Comparison of ENCODE assay signal across 8 cellular contexts in the genomic region with DNA sequence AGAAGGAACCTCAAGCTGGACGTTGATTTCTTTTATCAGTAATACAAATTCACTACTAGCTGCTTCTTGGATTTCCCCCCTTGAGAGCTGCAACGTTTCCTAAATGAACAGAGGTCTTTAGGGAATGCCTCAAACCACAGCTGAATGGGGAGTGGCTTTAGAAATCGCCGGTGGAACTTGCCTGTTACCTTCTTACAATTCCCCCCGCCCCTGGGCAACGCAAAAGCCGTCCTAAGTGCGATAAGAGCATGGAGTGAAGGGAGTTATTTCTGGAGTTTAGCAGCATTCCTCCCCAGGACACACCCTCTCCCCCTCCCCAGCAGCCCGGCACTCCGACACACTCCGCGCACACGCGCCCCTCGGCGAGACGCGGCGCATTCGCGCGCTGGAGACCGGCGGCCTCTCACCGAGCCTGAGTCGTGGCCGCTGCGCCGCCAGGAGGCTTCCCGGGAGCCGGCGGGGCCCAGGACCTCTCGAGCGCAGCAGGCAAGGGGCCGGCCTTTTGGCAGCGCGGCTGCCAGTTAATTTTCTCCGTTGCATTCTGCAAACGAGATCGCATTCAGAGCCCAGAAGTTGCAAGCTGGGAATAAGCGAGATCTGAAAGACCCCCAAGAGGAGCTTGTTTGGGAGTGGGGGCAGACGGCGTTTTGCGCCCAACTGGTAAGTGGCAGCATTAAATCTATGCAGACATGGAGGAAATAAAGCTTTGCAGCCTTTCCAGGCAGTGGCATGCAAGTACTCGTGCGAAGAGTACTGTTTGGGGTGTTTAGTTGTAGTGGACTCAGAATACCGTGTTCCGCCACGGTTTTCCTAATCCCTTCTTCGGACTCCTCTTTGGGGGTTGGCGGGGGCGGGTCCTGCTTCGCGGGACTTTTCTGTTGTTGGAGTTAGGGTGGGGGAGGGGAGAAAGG.
A peak's percentile ranks its signal among the peaks of the same experiment; 100 is the strongest.
DNase-seq lines count a peak whose midpoint lies in the region; ATAC-seq, FAIRE-seq and TF ChIP-seq lines count a peak whose summit lies in the region.

No MANE protein-coding gene starts in this region.

- no peaks in the 10 kb centered on the region for H3K9me3 Mint-ChIP-seq in effector memory CD8-positive, alpha-beta T cell

- CTCF ChIA-PET in A549 (lab: Yijun Ruan, JAX), result interaction anchor here (0.6 to 9.8 kb wide), 13 partner anchors 10 to 184 kb away, joined by 3 to 88 read pairs (median 4); no protein-coding TSS in a partner anchor
- CTCF ChIA-PET in PC-3 (lab: Charles Lee), result interaction anchor here (0.6 to 0.7 kb wide), 2 partner anchors 9 to 165 kb away, joined by 3 to 5 read pairs; no protein-coding TSS in a partner anchor

- H3K9ac ChIP-seq in PC-3 (ENCODE audit: low read length), result peak overlapping the region; percentile 95

- peak; percentile 26 to 63; a peak in 3 of 5 replicates for TF ChIP-seq RAD21 in A549 (conservative IDR thresholded peaks at IDR 0.05 in 1 of 2, IDR thresholded peaks at IDR 0.05 in 1 of 2)

- TF ChIP-seq CTCF in A549 (IDR thresholded peaks at IDR 0.05) (peak; percentile 27), PC-3 (conservative IDR thresholded peaks at IDR 0.05; ENCODE audit: low read depth, low read length) (peak; percentile 42; the same call in 1 of the 2 replicates), lower leg skin (IDR thresholded peaks at IDR 0.05) (no peak), testis (IDR thresholded peaks at IDR 0.05) (no peak)

- H3K9me3 ChIP-seq in A549 (no peaks in the 10 kb centered on the region), PC-3 (ENCODE audit: low read length) (no peaks in the 10 kb centered on the region), testis (no peaks in the 10 kb centered on the region)

- intact Hi-C loops in PC-3 (cut with micrococcal nuclease) (loop anchor here (1.0 to 10.0 kb wide), 6 partner anchors 27 to 449 kb away; no protein-coding TSS in a partner anchor), lower leg skin (cut with DNase I; ENCODE audit: low total_unique reads) (no loop called here), testis (cut with DNase I; ENCODE audit: low total_unique reads) (no loop called here)

- peak; percentile 93 to 95 for ATAC-seq in A549
- ATAC-seq in PC-3, result peak; percentile 76
- ATAC-seq in effector memory CD8-positive, alpha-beta T cell (replicated peaks), result no peak
- no peak for ATAC-seq in GM21515 (IDR thresholded peaks at IDR 0.05; ENCODE audit: unreplicated experiment)

- no peak overlapping the region for H3K27ac Mint-ChIP-seq in effector memory CD8-positive, alpha-beta T cell

- H3K27me3 ChIP-seq in PC-3 (ENCODE audit: low read length), result no peaks in the 10 kb centered on the region
- H3K27me3 ChIP-seq in testis, result no peaks in the 10 kb centered on the region

- WGBS in A549 (ENCODE audit: missing lambda C conversion rate), result 0% methylated on average over 22 of the region's 54 CpGs
- 0 to 1% methylated on average over 24 to 39 of the region's 54 CpGs for WGBS in lower leg skin, 2 donors
- 1% methylated on average over 15 to 52 of the region's 54 CpGs for WGBS in testis, 2 donors

- no peaks in the 10 kb centered on the region for H3K36me3 ChIP-seq in PC-3 (ENCODE audit: low read depth, low read length)
- H3K36me3 ChIP-seq in testis (ENCODE audit: low read depth, missing control alignments), result no peaks in the 10 kb centered on the region

- H4K20me1 ChIP-seq in PC-3 (ENCODE audit: low read length), result no peaks in the 10 kb centered on the region; the same call in 1 of the 2 replicates

- H3K27me3 Mint-ChIP-seq in effector memory CD8-positive, alpha-beta T cell, result peaks cover 66 to 83% of the 10 kb centered on the region in 2 donors

- BruUV-seq in PC-3 (replicated peaks; lab: Mats Ljungman, UMichigan), result no TSS peak

- DNase-seq in A549 (ENCODE audit: low read depth in 1 of 2, low spot score in 1 of 2) (peak; percentile 62 to 73), G401 (ENCODE audit: low spot score) (peak; percentile 9), PC-3 (peak; percentile 69), lower leg skin (ENCODE audit: low spot score in 2 of 2) (peak in 1 of 2 donors; percentile 91), testis (peak; percentile 59)
- no peak for DNase-seq in effector memory CD8-positive, alpha-beta T cell
- DNase-seq in central memory CD4-positive, alpha-beta T cell, result no peak

- H3K79me2 ChIP-seq in PC-3 (ENCODE audit: low read length), result peaks cover 49% of the 10 kb centered on the region

- TF ChIP-seq POLR2A in A549 (IDR thresholded peaks at IDR 0.05; ENCODE audit: low read length) (0 out of 2 replicates have a peak, but pooled peaks have one; percentile 24), lower leg skin (IDR thresholded peaks at IDR 0.05) (no peak), testis (IDR thresholded peaks at IDR 0.05) (no peak)

- H3K4me1 ChIP-seq in A549, result peaks cover 39% of the 10 kb centered on the region
- peaks cover 48% of the 10 kb centered on the region for H3K4me1 ChIP-seq in PC-3 (ENCODE audit: insufficient read depth, low read length)
- no peaks in the 10 kb centered on the region for H3K4me1 ChIP-seq in testis

- no peaks in the 10 kb centered on the region for H3K9me2 ChIP-seq in PC-3 (replicated peaks; ENCODE audit: low read length)

- H3K4me3 ChIP-seq in A549 (peak overlapping the region; percentile 58), PC-3 (ENCODE audit: low read length) (peak overlapping the region; percentile 93), lower leg skin (ENCODE audit: low read depth, poor library complexity, severe bottlenecking) (peak overlapping the region; percentile 30), testis (peak overlapping the region; percentile 36 to 61)

- peaks cover 0 to 5% of the 10 kb centered on the region in 2 donors for H3K4me1 Mint-ChIP-seq in effector memory CD8-positive, alpha-beta T cell (ENCODE audit: low read depth in 2 of 2)

- peak overlapping the region; percentile 71 for H2AFZ ChIP-seq in PC-3 (ENCODE audit: low read length)

- H3K27ac ChIP-seq in A549 (peak overlapping the region; percentile 84 to 96), PC-3 (ENCODE audit: low read length) (peak overlapping the region; percentile 95), testis (peak overlapping the region in 1 of 2 donors; percentile 26)

- H3K4me3 Mint-ChIP-seq in effector memory CD8-positive, alpha-beta T cell, result peak overlapping the region; percentile 12 to 19

- H3F3A ChIP-seq in PC-3 (ENCODE audit: low read length, unreplicated experiment), result no peaks in the 10 kb centered on the region

- H3K4me2 ChIP-seq in A549, result peak overlapping the region; percentile 88
- peak overlapping the region; percentile 98 for H3K4me2 ChIP-seq in PC-3 (ENCODE audit: low read length)

- FAIRE-seq in A549 (lab: Jason Lieb, UNC), result no peak

- H3K36me3 Mint-ChIP-seq in effector memory CD8-positive, alpha-beta T cell (ENCODE audit: insufficient read depth), result no peaks in the 10 kb centered on the region

- no peak for TF ChIP-seq EP300 in A549 (IDR thresholded peaks at IDR 0.05)

- POLR2A ChIA-PET in A549 (lab: Yijun Ruan, JAX) (interaction anchor here (0.9 to 2.5 kb wide), 6 partner anchors 16 to 192 kb away, joined by 3 to 6 read pairs (median 3); no protein-coding TSS in a partner anchor), PC-3 (lab: Charles Lee; ENCODE audit: unreplicated experiment) (interaction anchor here (1.2 to 1.5 kb wide), 2 partner anchors 44 to 438 kb away, joined by 4 to 5 read pairs; no protein-coding TSS in a partner anchor)

- in situ Hi-C loops in G401 (cut with HindIII; ENCODE audit: low sequenced_read_pairs), result no loop called here

TF ChIP-seq in A549, 52 proteins besides CTCF, POLR2A, EP300 and RAD21:
- no peak for TF ChIP-seq POLR2AphosphoS2 (conservative IDR thresholded peaks at IDR 0.05; ENCODE audit: low read length)
- TF ChIP-seq MYC (IDR thresholded peaks at IDR 0.05; ENCODE audit: borderline replicate concordance, low read length), result no peak
- no peak for TF ChIP-seq NFE2L2 (conservative IDR thresholded peaks at IDR 0.05; ENCODE audit: low read length)
- TF ChIP-seq, protein P1, sequence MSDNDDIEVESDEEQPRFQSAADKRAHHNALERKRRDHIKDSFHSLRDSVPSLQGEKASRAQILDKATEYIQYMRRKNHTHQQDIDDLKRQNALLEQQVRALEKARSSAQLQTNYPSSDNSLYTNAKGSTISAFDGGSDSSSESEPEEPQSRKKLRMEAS (IDR thresholded peaks at IDR 0.05), result peak; percentile 46; the same call in 1 of the 2 replicates
- no peak for TF ChIP-seq JUNB (IDR thresholded peaks at IDR 0.05)
- TF ChIP-seq HEYL (CRISPR knock-in tag; IDR thresholded peaks at IDR 0.05), result no peak
- TF ChIP-seq SMC3 (IDR thresholded peaks at IDR 0.05), result peak; percentile 58
- TF ChIP-seq ATOH8 (CRISPR knock-in tag; IDR thresholded peaks at IDR 0.05; ENCODE audit: low read depth), result no peak
- TF ChIP-seq CHD4 (IDR thresholded peaks at IDR 0.05; ENCODE audit: borderline replicate concordance), result no peak
- TF ChIP-seq HDAC2 (IDR thresholded peaks at IDR 0.05), result 0 out of 2 replicates have a peak, but pooled peaks have one; percentile 34
- TF ChIP-seq RFX5 (IDR thresholded peaks at IDR 0.05), result no peak
- no peak for TF ChIP-seq HOXB5 (CRISPR knock-in tag; IDR thresholded peaks at IDR 0.05)

Comparison
In these comparisons a context has a peak if more than half of its experiments do, and no peak if none do; other contexts are left out.
1. ATAC-seq: peak in A549 (2 of 2) and PC-3 (single experiment); none in effector memory CD8-positive, alpha-beta T cell (single experiment) and GM21515 (single experiment).
2. DNase-seq: peak in A549 (2 of 2), G401 (single experiment), PC-3 (single experiment) and testis (single experiment); none in effector memory CD8-positive, alpha-beta T cell (0 of 3) and central memory CD4-positive, alpha-beta T cell (single experiment).
3. H3K4me3 ChIP-seq: peak in every context shown above with its lines; median percentile 93 in PC-3; 58 in A549; 48 in testis; 30 in lower leg skin.
4. CTCF ChIP-seq: peak in A549 (single experiment) and PC-3 (single experiment); none in lower leg skin (0 of 3) and testis (0 of 3).